1 cellular context compared by ENCODE assay signal in the genomic region with DNA sequence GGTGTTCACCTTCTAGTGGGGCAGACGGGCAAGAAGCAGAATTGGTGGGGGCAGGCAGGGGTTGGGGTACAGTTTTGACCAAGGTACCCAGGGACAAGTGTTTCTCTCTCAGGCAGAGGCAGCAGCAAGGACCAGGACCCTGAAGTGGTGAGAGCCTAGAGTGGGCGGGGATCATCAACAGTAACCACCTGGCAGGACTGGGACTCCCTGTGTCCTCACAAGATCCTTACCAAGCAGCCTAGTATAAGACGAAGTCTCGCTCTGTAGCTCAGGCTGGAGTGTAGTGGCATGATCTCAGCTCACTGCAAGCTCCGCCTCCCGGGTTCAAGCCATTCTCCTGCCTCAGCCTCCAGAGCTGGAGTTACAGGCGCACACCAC.
TF ChIP-seq lines count a peak whose summit lies in the region.

No MANE protein-coding gene starts in this region.

TF ChIP-seq in GM23338, 12 proteins besides CTCF, POLR2A, EP300 and RAD21 (continued from another document):
- TF ChIP-seq POLR2AphosphoS5 (IDR thresholded peaks at IDR 0.05; ENCODE audit: low read depth), result no peak
- TF ChIP-seq, protein P1, sequence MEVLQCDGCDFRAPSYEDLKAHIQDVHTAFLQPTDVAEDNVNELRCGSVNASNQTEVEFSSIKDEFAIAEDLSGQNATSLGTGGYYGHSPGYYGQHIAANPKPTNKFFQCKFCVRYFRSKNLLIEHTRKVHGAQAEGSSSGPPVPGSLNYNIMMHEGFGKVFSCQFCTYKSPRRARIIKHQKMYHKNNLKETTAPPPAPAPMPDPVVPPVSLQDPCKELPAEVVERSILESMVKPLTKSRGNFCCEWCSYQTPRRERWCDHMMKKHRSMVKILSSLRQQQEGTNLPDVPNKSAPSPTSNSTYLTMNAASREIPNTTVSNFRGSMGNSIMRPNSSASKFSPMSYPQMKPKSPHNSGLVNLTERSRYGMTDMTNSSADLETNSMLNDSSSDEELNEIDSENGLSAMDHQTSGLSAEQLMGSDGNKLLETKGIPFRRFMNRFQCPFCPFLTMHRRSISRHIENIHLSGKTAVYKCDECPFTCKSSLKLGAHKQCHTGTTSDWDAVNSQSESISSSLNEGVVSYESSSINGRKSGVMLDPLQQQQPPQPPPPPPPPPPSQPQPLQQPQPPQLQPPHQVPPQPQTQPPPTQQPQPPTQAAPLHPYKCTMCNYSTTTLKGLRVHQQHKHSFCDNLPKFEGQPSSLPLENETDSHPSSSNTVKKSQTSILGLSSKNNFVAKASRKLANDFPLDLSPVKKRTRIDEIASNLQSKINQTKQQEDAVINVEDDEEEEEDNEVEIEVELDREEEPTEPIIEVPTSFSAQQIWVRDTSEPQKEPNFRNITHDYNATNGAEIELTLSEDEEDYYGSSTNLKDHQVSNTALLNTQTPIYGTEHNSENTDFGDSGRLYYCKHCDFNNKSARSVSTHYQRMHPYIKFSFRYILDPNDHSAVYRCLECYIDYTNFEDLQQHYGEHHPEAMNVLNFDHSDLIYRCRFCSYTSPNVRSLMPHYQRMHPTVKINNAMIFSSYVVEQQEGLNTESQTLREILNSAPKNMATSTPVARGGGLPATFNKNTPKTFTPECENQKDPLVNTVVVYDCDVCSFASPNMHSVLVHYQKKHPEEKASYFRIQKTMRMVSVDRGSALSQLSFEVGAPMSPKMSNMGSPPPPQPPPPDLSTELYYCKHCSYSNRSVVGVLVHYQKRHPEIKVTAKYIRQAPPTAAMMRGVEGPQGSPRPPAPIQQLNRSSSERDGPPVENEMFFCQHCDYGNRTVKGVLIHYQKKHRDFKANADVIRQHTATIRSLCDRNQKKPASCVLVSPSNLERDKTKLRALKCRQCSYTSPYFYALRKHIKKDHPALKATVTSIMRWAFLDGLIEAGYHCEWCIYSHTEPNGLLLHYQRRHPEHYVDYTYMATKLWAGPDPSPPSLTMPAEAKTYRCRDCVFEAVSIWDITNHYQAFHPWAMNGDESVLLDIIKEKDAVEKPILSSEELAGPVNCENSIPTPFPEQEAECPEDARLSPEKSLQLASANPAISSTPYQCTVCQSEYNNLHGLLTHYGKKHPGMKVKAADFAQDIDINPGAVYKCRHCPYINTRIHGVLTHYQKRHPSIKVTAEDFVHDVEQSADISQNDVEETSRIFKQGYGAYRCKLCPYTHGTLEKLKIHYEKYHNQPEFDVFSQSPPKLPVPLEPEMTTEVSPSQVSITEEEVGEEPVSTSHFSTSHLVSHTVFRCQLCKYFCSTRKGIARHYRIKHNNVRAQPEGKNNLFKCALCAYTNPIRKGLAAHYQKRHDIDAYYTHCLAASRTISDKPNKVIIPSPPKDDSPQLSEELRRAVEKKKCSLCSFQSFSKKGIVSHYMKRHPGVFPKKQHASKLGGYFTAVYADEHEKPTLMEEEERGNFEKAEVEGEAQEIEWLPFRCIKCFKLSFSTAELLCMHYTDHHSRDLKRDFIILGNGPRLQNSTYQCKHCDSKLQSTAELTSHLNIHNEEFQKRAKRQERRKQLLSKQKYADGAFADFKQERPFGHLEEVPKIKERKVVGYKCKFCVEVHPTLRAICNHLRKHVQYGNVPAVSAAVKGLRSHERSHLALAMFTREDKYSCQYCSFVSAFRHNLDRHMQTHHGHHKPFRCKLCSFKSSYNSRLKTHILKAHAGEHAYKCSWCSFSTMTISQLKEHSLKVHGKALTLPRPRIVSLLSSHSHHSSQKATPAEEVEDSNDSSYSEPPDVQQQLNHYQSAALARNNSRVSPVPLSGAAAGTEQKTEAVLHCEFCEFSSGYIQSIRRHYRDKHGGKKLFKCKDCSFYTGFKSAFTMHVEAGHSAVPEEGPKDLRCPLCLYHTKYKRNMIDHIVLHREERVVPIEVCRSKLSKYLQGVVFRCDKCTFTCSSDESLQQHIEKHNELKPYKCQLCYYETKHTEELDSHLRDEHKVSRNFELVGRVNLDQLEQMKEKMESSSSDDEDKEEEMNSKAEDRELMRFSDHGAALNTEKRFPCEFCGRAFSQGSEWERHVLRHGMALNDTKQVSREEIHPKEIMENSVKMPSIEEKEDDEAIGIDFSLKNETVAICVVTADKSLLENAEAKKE (CRISPR knock-in tag; IDR thresholded peaks at IDR 0.05), result no peak
